In genomic region chr9:28758971-28759370, GRCh38 we compare ENCODE assay signal across 3 cellular contexts.
"Had no signal": no experiment of that assay in that cellular context is flagged by ENCODE, and none has a peak within 500 bp of the region (broad histone marks: within the 10 kb centered on the region; RNA-seq: fewer than 3 reads in every experiment).

No MANE protein-coding gene starts in this region.

- DNase-seq: GDM1, GF-D8 had no signal

- H3K4me3 ChIP-seq: GM12878 had no signal
